In the genomic region with DNA sequence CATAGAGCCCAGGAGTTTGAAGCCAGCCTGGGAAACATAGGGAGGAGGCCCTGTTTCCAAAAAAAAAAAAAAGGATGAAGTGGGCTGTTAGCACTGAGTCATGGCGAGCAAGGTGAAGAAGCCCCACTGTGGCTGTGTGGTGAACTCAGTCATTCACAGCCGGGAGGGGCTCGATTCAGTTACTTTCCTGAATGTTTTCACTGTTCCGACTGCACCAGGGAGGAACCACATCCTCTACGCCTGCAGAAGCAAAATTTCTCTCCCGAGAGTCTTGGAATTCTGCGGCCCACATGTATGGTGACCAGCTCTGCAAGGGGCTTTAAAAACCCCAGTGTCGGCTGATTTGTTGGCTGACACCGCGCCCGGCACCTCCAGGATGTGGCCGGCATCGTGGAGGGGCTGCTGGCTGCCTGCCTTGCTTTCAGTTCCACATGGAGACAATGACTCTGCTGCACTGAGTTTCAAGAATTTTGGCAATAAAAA, we compare ENCODE assay signal across 8 cellular contexts. TPM values are rescaled to one million over a fixed set of nuclear protein-coding genes. Genes with fewer than 3 reads are reported as not detected.
DNase-seq lines count a peak whose midpoint lies in the region; ATAC-seq lines count a peak whose summit lies in the region.

No MANE protein-coding gene starts in this region.

- H3K36me3 ChIP-seq in Karpas-422 (ENCODE audit: insufficient read depth, low read length) = no peaks in the 10 kb centered on the region
- no peaks in the 10 kb centered on the region for H3K36me3 ChIP-seq in H7 (replicated peaks; ENCODE audit: control insufficient read depth, insufficient read depth, low read length)

- no peak overlapping the region for H3K27ac Mint-ChIP-seq in activated T-cell treated with anti-CD3 and anti-CD28 coated beads, Interleukin-2, amount 50 U/mL, for 72 hours

- no peak overlapping the region for H3K27ac ChIP-seq in Karpas-422 (ENCODE audit: low read length)

- H3K79me2 ChIP-seq in Karpas-422 (ENCODE audit: low read length) = no peaks in the 10 kb centered on the region

- H3K9me3 Mint-ChIP-seq in activated T-cell treated with anti-CD3 and anti-CD28 coated beads, Interleukin-2, amount 50 U/mL, for 72 hours = no peaks in the 10 kb centered on the region

- H4K20me1 ChIP-seq in Karpas-422 (ENCODE audit: insufficient read depth, low read depth, low read length) = no peaks in the 10 kb centered on the region; the same call in 1 of the 2 replicates

- peak overlapping the region; percentile 55 for H3K4me2 ChIP-seq in Karpas-422 (ENCODE audit: low read depth, low read length, poor library complexity, severe bottlenecking)

- peaks cover 45% of the 10 kb centered on the region for H3K4me1 ChIP-seq in Karpas-422 (ENCODE audit: low read length)

- H2AFZ ChIP-seq in Karpas-422 (ENCODE audit: low read length) = no peak overlapping the region

- H3K9ac ChIP-seq in Karpas-422 (ENCODE audit: low read length) = peak overlapping the region; percentile 36

- H3K4me1 Mint-ChIP-seq in activated T-cell treated with anti-CD3 and anti-CD28 coated beads, Interleukin-2, amount 50 U/mL, for 72 hours (ENCODE audit: low read depth) = peaks cover 31% of the 10 kb centered on the region

- peak; percentile 79 for DNase-seq in GM19238 (ENCODE audit: insufficient read length, low spot score)
- peak; percentile 76 for DNase-seq in Karpas-422
- DNase-seq in activated T-cell treated with anti-CD3 and anti-CD28 coated beads, Interleukin-2, amount 50 U/mL, for 72 hours = peak; percentile 66 to 69
- peak; percentile 48 to 55 for DNase-seq in hippocampal formation (lab: John Stamatoyannopoulos, UW)
- DNase-seq in stimulated activated CD8-positive, alpha-beta memory T cell treated with anti-CD3 and anti-CD28 coated beads, Interleukin-2, amount 100 ng/mL, for 48 hours (ENCODE audit: low read depth in 2 of 2) = peak; percentile 51 to 56
- DNase-seq in H7 = no peak
- DNase-seq in NCI-H1417 treated with DMSO at 0.1 percent for 48 hours (lab: John Stamatoyannopoulos, UW) = no peak

- H3K9me3 ChIP-seq in Karpas-422 (ENCODE audit: low read length) = no peaks in the 10 kb centered on the region

- H3K27me3 ChIP-seq in Karpas-422 (ENCODE audit: low read length) (no peaks in the 10 kb centered on the region), H7 (ENCODE audit: control insufficient read depth, insufficient read depth, low read length) (no peaks in the 10 kb centered on the region)

- peak overlapping the region; percentile 33; the same call in 1 of the 2 replicates for H3K4me3 ChIP-seq in Karpas-422 (ENCODE audit: low read length)
- H3K4me3 ChIP-seq in H7 (ENCODE audit: insufficient read depth, low read depth, low read length) = no peak overlapping the region

- H3K9me2 ChIP-seq in Karpas-422 (replicated peaks; ENCODE audit: insufficient read depth, low read length) = no peaks in the 10 kb centered on the region

- no peaks in the 10 kb centered on the region for H3K36me3 Mint-ChIP-seq in activated T-cell treated with anti-CD3 and anti-CD28 coated beads, Interleukin-2, amount 50 U/mL, for 72 hours (ENCODE audit: insufficient read depth in 2 of 2)

- ATAC-seq in activated T-cell treated with anti-CD3 and anti-CD28 coated beads, Interleukin-2, amount 50 U/mL, for 72 hours (replicated peaks in 1 of 2) = peak; percentile 84 to 85
- ATAC-seq in HG03039 (IDR thresholded peaks at IDR 0.05; ENCODE audit: unreplicated experiment) = no peak

- H3K27me3 Mint-ChIP-seq in activated T-cell treated with anti-CD3 and anti-CD28 coated beads, Interleukin-2, amount 50 U/mL, for 72 hours (ENCODE audit: low read depth) = no peaks in the 10 kb centered on the region

- H3K4me3 Mint-ChIP-seq in activated T-cell treated with anti-CD3 and anti-CD28 coated beads, Interleukin-2, amount 50 U/mL, for 72 hours = peak overlapping the region; percentile 76 to 84

RNA-seq across cellular contexts. Expression of a gene that starts 27.8 kb away (rescaled TPM):
- total RNA-seq in Karpas-422 (2014; rRNA removed; shearing (Covaris generic); ENCODE audit: low replicate concordance) = 29.0 and 43.1 TPM in 2 replicates
- 10 to 100 TPM; 42.8 to 53.5 TPM for total RNA-seq in activated T-cell treated with anti-CD3 and anti-CD28 coated beads, Interleukin-2, amount 50 U/mL, for 72 hours
- 17.1 and 18.9 TPM in 2 replicates for total RNA-seq in H7 (2014; rRNA removed; shearing (Covaris generic))

RNA-seq across cellular contexts. Expression of a gene that starts 55.0 kb away (rescaled TPM):
- total RNA-seq in Karpas-422 (2014; rRNA removed; shearing (Covaris generic); ENCODE audit: low replicate concordance) = 0.11 and 0.51 TPM in 2 replicates
- total RNA-seq in activated T-cell treated with anti-CD3 and anti-CD28 coated beads, Interleukin-2, amount 50 U/mL, for 72 hours = 1 to 10 TPM in 1 of 2 donors, under 1 TPM in 1; 0.83 to 1.3 TPM
- 5.3 and 7.8 TPM in 2 replicates for total RNA-seq in H7 (2014; rRNA removed; shearing (Covaris generic))

Comparison
In these comparisons a context has a peak if more than half of its experiments do, and no peak if none do; other contexts are left out.
1. DNase-seq: peak in GM19238 (single experiment), Karpas-422 (single experiment), activated T-cell treated with anti-CD3 and anti-CD28 coated beads, Interleukin-2, amount 50 U/mL, for 72 hours (2 of 2), hippocampal formation (2 of 2) and stimulated activated CD8-positive, alpha-beta memory T cell treated with anti-CD3 and anti-CD28 coated beads, Interleukin-2, amount 100 ng/mL, for 48 hours (2 of 2); none in H7 (single experiment) and NCI-H1417 treated with DMSO at 0.1 percent for 48 hours (single experiment).